Comparison of ENCODE assay signal across 8 cellular contexts in genomic region chr2:42810971-42811865, GRCh38.
DNase-seq lines count a peak whose midpoint lies in the region; ATAC-seq and TF ChIP-seq lines count a peak whose summit lies in the region.

No MANE protein-coding gene starts in this region.

- peak overlapping the region; percentile 90 for H3K27ac ChIP-seq in HL-60 (replicated peaks)

- TF ChIP-seq CTCF in HL-60 (IDR thresholded peaks at IDR 0.05; ENCODE audit: insufficient read depth, low read length) = no peak

- H3K27me3 ChIP-seq in HL-60 (ENCODE audit: insufficient read depth, poor library complexity, severe bottlenecking) = no peaks in the 10 kb centered on the region

- DNase-seq in CMK (ENCODE audit: low read depth) = peak; percentile 48
- DNase-seq in HL-60 (ENCODE audit: low read depth in 1 of 2, low spot score in 1 of 2) = no peak
- DNase-seq in T-helper 22 cell (ENCODE audit: low read depth) = peak; percentile 12
- DNase-seq in central memory CD4-positive, alpha-beta T cell = peak; percentile 49
- DNase-seq in iris pigment epithelial cell (ENCODE audit: low read depth) = peak; percentile 64
- DNase-seq in smooth muscle cell of the brain vasculature (ENCODE audit: low read depth, low spot score) = peak; percentile 40
- DNase-seq in NOMO-1 treated with DMSO at 0.1 percent for 48 hours (lab: John Stamatoyannopoulos, UW; ENCODE audit: unreplicated experiment) = no peak

- peak; percentile 23 for ATAC-seq in GM19395 (IDR thresholded peaks at IDR 0.05; ENCODE audit: unreplicated experiment)

- peak overlapping the region; percentile 44 for H3K4me3 ChIP-seq in HL-60 (replicated peaks; ENCODE audit: insufficient read depth, low read length)

Comparison
In these comparisons a context has a peak if more than half of its experiments do, and no peak if none do; other contexts are left out.
1. DNase-seq: peak in CMK (single experiment), T-helper 22 cell (single experiment), central memory CD4-positive, alpha-beta T cell (single experiment), iris pigment epithelial cell (single experiment) and smooth muscle cell of the brain vasculature (single experiment); none in HL-60 (0 of 2) and NOMO-1 treated with DMSO at 0.1 percent for 48 hours (single experiment).